Comparison of ENCODE assay signal across 24 cellular contexts in the genomic region with DNA sequence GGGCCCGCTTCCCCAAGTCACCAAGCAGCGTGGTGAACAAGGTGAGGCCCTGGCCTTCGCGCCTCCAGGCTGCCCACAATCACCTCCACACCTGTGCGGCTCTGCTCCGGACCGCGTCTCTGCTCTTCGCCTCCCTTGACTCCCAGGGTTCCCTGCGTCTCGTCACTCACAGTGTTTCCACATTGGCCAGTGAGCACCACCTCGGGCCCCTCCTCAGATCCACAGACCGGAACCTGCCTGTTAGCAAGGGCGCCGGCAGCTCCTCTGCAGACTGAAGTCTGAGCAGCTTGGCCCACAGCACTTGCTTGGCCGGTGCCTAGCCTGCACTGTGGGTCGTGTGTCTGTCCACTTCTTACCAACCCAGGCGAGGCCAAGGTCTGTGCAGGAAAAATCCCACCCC.
DNase-seq lines count a peak whose midpoint lies in the region; ATAC-seq, FAIRE-seq and TF ChIP-seq lines count a peak whose summit lies in the region.
"Had no signal": no experiment of that assay in that cellular context is flagged by ENCODE, and none has a peak within 500 bp of the region (broad histone marks: within the 10 kb centered on the region; RNA-seq: fewer than 3 reads in every experiment).

No MANE protein-coding gene starts in this region.

- H2AFZ ChIP-seq in K562 (ENCODE audit: low read depth, low read length), result no peak overlapping the region
- H2AFZ ChIP-seq: GM23338 had no signal

- H4K20me1 ChIP-seq in K562 (replicated peaks; ENCODE audit: control insufficient read depth, insufficient read depth, low read length), result no peaks in the 10 kb centered on the region

- ATAC-seq in K562, result 0 out of 3 replicates have a peak, but pooled peaks have one; percentile 35
- no peak for ATAC-seq in HG02588 (IDR thresholded peaks at IDR 0.05; ENCODE audit: unreplicated experiment)
- no peak for ATAC-seq in GM18502 (IDR thresholded peaks at IDR 0.05; ENCODE audit: poor library complexity, unreplicated experiment)
- ATAC-seq: GM23338, HCT116, HepG2 had no signal

- TF ChIP-seq EP300 in K562 (IDR thresholded peaks at IDR 0.05; ENCODE audit: low read length) (no peak), tibial nerve (IDR thresholded peaks at IDR 0.05) (no peak)

- no peaks in the 10 kb centered on the region for H3K9me3 ChIP-seq in K562 (replicated peaks; ENCODE audit: control insufficient read depth, insufficient read depth, low read depth, low read length)
- no peaks in the 10 kb centered on the region for H3K9me3 ChIP-seq in tibial nerve
- H3K9me3 ChIP-seq: Caco-2, SJSA1 had no signal

- H3K4me3 Mint-ChIP-seq in activated naive CD4-positive, alpha-beta T cell treated with anti-CD3 and anti-CD28 coated beads, Interleukin-2, amount 50 U/mL, for 24 hours, result no peak overlapping the region
- H3K4me3 Mint-ChIP-seq in nephron, result no peak overlapping the region
- H3K4me3 Mint-ChIP-seq: CD4-positive, alpha-beta T cell; GM23338 had no signal

- intact Hi-C loops in K562 (cut with micrococcal nuclease), result no loop called here
- intact Hi-C loops in cardiac septum (cut with DNase I), result no loop called here

- in situ Hi-C loops in K562 (cut with MboI), result no loop called here

- H3K9me3 Mint-ChIP-seq in activated naive CD4-positive, alpha-beta T cell treated with anti-CD3 and anti-CD28 coated beads, Interleukin-2, amount 50 U/mL, for 24 hours, result no peaks in the 10 kb centered on the region
- H3K9me3 Mint-ChIP-seq in nephron, result no peaks in the 10 kb centered on the region
- H3K9me3 Mint-ChIP-seq: CD4-positive, alpha-beta T cell; GM23338 had no signal

- no peaks in the 10 kb centered on the region for H3K79me2 ChIP-seq in K562 (ENCODE audit: control insufficient read depth, insufficient read depth, low read length)

- H3K4me3 ChIP-seq in K562 (no peak overlapping the region), tibial nerve (no peak overlapping the region)
- H3K4me3 ChIP-seq: GM23338, PC-9, SJSA1 had no signal

- BruUV-seq in K562 (replicated peaks; lab: Mats Ljungman, UMichigan), result no TSS peak

- peaks cover 8 to 76% of the 10 kb centered on the region in 2 experiments for H3K27me3 ChIP-seq in K562 (ENCODE audit: control insufficient read depth in 2 of 2, insufficient read depth in 2 of 2, low read length in 2 of 2)
- no peaks in the 10 kb centered on the region for H3K27me3 ChIP-seq in tibial nerve

- H3K4me2 ChIP-seq in K562 (ENCODE audit: insufficient read depth, low read length), result no peak overlapping the region
- H3K4me2 ChIP-seq: GM23338, KMS-11, PC-9 had no signal

- CTCF ChIA-PET in K562 (lab: Yijun Ruan, JAX; ENCODE audit: low intra/inter-chr PET ratio), result no interaction called here

- H3K4me1 ChIP-seq in K562 (replicated peaks in 1 of 2; ENCODE audit: control insufficient read depth in 2 of 2, insufficient read depth in 2 of 2, low read length in 2 of 2) (peaks cover 0 to 4% of the 10 kb centered on the region in 2 experiments; a peak in 2 of 5 replicates), tibial nerve (peaks cover 0 to 20% (median 0%) of the 10 kb centered on the region in 4 donors)
- H3K4me1 ChIP-seq: Caco-2, SJSA1 had no signal

- no peak for TF ChIP-seq POLR2A in K562 (conservative IDR thresholded peaks at IDR 0.05)
- TF ChIP-seq POLR2A in tibial nerve (IDR thresholded peaks at IDR 0.05), result no peak

- no peaks in the 10 kb centered on the region for H3K27me3 Mint-ChIP-seq in activated naive CD4-positive, alpha-beta T cell treated with anti-CD3 and anti-CD28 coated beads, Interleukin-2, amount 50 U/mL, for 24 hours
- peaks cover 14% of the 10 kb centered on the region for H3K27me3 Mint-ChIP-seq in nephron (ENCODE audit: low read depth)
- H3K27me3 Mint-ChIP-seq: CD4-positive, alpha-beta T cell had no signal

- no peak for TF ChIP-seq RAD21 in K562 (CRISPR knock-in tag; conservative IDR thresholded peaks at IDR 0.05 in 1 of 2, IDR thresholded peaks at IDR 0.05 in 1 of 2)

- H3K36me3 Mint-ChIP-seq in activated naive CD4-positive, alpha-beta T cell treated with anti-CD3 and anti-CD28 coated beads, Interleukin-2, amount 50 U/mL, for 24 hours, result no peaks in the 10 kb centered on the region
- H3K36me3 Mint-ChIP-seq in nephron (ENCODE audit: low read depth), result no peaks in the 10 kb centered on the region

- H3K27ac Mint-ChIP-seq in activated naive CD4-positive, alpha-beta T cell treated with anti-CD3 and anti-CD28 coated beads, Interleukin-2, amount 50 U/mL, for 24 hours, result peak overlapping the region; percentile 91
- peak overlapping the region in 2 of 3 experiments; percentile 2 to 31 for H3K27ac Mint-ChIP-seq in nephron
- H3K27ac Mint-ChIP-seq: CD4-positive, alpha-beta T cell; GM23338 had no signal

- H3K4me1 Mint-ChIP-seq in activated naive CD4-positive, alpha-beta T cell treated with anti-CD3 and anti-CD28 coated beads, Interleukin-2, amount 50 U/mL, for 24 hours, result peaks cover 14% of the 10 kb centered on the region
- H3K4me1 Mint-ChIP-seq in nephron, result peaks cover 33% of the 10 kb centered on the region

- 2% methylated on average over 18 of the region's 18 CpGs for WGBS in K562 (ENCODE audit: insufficient coverage, low coverage, missing lambda C conversion rate)
- WGBS in tibial nerve, 2 donors, result 94 to 95% methylated on average over 18 of the region's 18 CpGs

- H3K9ac ChIP-seq in K562 (ENCODE audit: insufficient read depth in 1 of 2, low read depth in 2 of 2, low read length in 2 of 2), result no peak overlapping the region
- H3K9ac ChIP-seq: KMS-11 had no signal

- H3K27ac ChIP-seq in K562 (ENCODE audit: extremely low read depth, low read depth, low read length), result no peak overlapping the region
- H3K27ac ChIP-seq in tibial nerve, result no peak overlapping the region
- H3K27ac ChIP-seq: KMS-11, PC-9, SJSA1 had no signal

- no peak for TF ChIP-seq CTCF in K562 (IDR thresholded peaks at IDR 0.05 in 2 of 3, conservative IDR thresholded peaks at IDR 0.05 in 1 of 3; ENCODE audit: insufficient read depth in 2 of 3, low read depth in 1 of 3, low read length in 3 of 3)
- TF ChIP-seq CTCF in nephron (IDR thresholded peaks at IDR 0.05; ENCODE audit: unreplicated experiment in 3 of 3), result no peak
- TF ChIP-seq CTCF in tibial nerve (IDR thresholded peaks at IDR 0.05), result no peak

- H3K36me3 ChIP-seq in K562 (ENCODE audit: control insufficient read depth, insufficient read depth, low read length) (no peaks in the 10 kb centered on the region), tibial nerve (no peaks in the 10 kb centered on the region)
- H3K36me3 ChIP-seq: SJSA1 had no signal

- DNase-seq in activated naive CD4-positive, alpha-beta T cell (lab: John Stamatoyannopoulos, UW), result no peak
- DNase-seq in K562 (ENCODE audit: extremely low read depth in 1 of 4, low spot score in 3 of 4) (no peak), cardiac septum (ENCODE audit: low spot score) (no peak), tibial nerve (ENCODE audit: low spot score in 2 of 2) (no peak)
- DNase-seq: 8988T; Caco-2; CD4-positive, alpha-beta T cell; DMS153; GF-D8; NCI-H1417 treated with DMSO at 0.1 percent for 48 hours; NCI-H1930; NCI-H226; NCI-H524; NCI-H82 had no signal

- no peak for FAIRE-seq in K562 (lab: Jason Lieb, UNC)
- FAIRE-seq: HepG2 had no signal

- no peaks in the 10 kb centered on the region for H3K9me1 ChIP-seq in K562 (ENCODE audit: control insufficient read depth, insufficient read depth, low read length)

- POLR2A ChIA-PET in K562 (lab: Yijun Ruan, JAX), result interaction anchor here (0.5 to 1.0 kb wide), 2 partner anchors 8 to 78 kb away, joined by 3 read pairs; no protein-coding TSS in a partner anchor

TF ChIP-seq in K562, 482 proteins besides CTCF, POLR2A, EP300 and RAD21 (continues in another document):
- TF ChIP-seq, protein P1, sequence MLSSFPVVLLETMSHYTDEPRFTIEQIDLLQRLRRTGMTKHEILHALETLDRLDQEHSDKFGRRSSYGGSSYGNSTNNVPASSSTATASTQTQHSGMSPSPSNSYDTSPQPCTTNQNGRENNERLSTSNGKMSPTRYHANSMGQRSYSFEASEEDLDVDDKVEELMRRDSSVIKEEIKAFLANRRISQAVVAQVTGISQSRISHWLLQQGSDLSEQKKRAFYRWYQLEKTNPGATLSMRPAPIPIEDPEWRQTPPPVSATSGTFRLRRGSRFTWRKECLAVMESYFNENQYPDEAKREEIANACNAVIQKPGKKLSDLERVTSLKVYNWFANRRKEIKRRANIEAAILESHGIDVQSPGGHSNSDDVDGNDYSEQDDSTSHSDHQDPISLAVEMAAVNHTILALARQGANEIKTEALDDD (IDR thresholded peaks at IDR 0.05), result no peak
- TF ChIP-seq LCOR (CRISPR knock-in tag; IDR thresholded peaks at IDR 0.05) (no peak), HMG20A (CRISPR knock-in tag; conservative IDR thresholded peaks at IDR 0.05) (no peak), EZH2 (IDR thresholded peaks at IDR 0.05; ENCODE audit: borderline replicate concordance, low read depth, low read length) (no peak), THRAP3 (IDR thresholded peaks at IDR 0.05; ENCODE audit: borderline replicate concordance) (no peak), FOXJ2 (tag; IDR thresholded peaks at IDR 0.05) (no peak), ZNF282 (CRISPR knock-in tag; IDR thresholded peaks at IDR 0.05) (no peak), POLR2G (IDR thresholded peaks at IDR 0.05; ENCODE audit: low read depth, low read length) (no peak), NR1H2 (CRISPR knock-in tag; IDR thresholded peaks at IDR 0.05) (no peak)
- TF ChIP-seq, protein P2, sequence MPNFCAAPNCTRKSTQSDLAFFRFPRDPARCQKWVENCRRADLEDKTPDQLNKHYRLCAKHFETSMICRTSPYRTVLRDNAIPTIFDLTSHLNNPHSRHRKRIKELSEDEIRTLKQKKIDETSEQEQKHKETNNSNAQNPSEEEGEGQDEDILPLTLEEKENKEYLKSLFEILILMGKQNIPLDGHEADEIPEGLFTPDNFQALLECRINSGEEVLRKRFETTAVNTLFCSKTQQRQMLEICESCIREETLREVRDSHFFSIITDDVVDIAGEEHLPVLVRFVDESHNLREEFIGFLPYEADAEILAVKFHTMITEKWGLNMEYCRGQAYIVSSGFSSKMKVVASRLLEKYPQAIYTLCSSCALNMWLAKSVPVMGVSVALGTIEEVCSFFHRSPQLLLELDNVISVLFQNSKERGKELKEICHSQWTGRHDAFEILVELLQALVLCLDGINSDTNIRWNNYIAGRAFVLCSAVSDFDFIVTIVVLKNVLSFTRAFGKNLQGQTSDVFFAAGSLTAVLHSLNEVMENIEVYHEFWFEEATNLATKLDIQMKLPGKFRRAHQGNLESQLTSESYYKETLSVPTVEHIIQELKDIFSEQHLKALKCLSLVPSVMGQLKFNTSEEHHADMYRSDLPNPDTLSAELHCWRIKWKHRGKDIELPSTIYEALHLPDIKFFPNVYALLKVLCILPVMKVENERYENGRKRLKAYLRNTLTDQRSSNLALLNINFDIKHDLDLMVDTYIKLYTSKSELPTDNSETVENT (CRISPR knock-in tag; IDR thresholded peaks at IDR 0.05), result no peak
- TF ChIP-seq, protein P3, sequence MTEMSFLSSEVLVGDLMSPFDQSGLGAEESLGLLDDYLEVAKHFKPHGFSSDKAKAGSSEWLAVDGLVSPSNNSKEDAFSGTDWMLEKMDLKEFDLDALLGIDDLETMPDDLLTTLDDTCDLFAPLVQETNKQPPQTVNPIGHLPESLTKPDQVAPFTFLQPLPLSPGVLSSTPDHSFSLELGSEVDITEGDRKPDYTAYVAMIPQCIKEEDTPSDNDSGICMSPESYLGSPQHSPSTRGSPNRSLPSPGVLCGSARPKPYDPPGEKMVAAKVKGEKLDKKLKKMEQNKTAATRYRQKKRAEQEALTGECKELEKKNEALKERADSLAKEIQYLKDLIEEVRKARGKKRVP (CRISPR knock-in tag; IDR thresholded peaks at IDR 0.05), result no peak
